In the genomic region with DNA sequence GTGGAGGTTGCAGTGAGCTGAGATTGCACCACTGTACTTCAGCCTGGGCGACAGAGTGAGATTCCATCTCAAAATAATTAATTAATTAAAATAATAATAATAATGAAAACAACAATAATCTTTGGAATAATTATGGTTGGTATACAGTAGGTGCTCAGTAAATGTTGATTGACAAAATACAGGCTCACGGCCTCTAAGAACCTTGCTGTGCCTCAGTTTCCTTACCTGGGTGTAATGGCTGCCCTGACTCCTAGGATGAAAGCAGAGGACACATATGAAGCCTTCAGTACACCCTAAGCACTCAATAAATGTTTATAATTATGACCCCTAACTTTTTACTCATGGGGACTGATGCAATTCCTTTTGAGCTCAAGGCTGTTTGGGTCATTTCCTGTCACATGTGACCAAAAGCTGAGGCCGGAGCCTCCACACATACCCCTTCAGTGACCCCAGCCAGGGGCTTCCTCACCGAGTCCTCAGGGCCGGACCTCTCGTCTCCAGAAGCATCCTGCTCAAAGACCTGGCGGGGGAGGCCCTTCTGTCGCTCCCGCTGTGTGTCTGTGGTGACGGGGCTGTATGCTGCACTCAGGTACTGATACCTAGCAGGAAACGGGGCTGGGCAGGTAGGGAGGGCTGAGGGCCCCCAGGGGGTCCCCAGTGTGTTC, we compare ENCODE assay signal across 25 cellular contexts. TPM values are rescaled to one million over a fixed set of nuclear protein-coding genes. Genes with fewer than 3 reads are reported as not detected.
"Had no signal": no experiment of that assay in that cellular context is flagged by ENCODE, and none has a peak within 500 bp of the region (broad histone marks: within the 10 kb centered on the region; RNA-seq: fewer than 3 reads in every experiment).

No MANE protein-coding gene starts in this region.

- H3K27ac ChIP-seq: thoracic aorta, WERI-Rb-1 had no signal

- H3K4me1 Mint-ChIP-seq: memory B cell; naive B cell; neural crest cell; stimulated activated effector memory CD8-positive, alpha-beta T cell treated with anti-CD3 and anti-CD28 coated beads, Interleukin-12 subunit alpha, Interleukin-12 subunit beta, amount 100 ng/mL, for 72 hours had no signal

- H3K9me3 Mint-ChIP-seq: activated T-helper 1 cell treated with anti-CD3 and anti-CD28 coated beads, Interleukin-12 subunit alpha, Interleukin-12 subunit beta, Interleukin-2, Interleukin-4 antibody, amounts not matched to agents 30 ng/mL and 10 ng/mL and 1 ng/mL, durations not matched to agents 14 hours and 24 hours and 36 hours; memory B cell; naive B cell; neural crest cell; stimulated activated effector memory CD8-positive, alpha-beta T cell treated with anti-CD3 and anti-CD28 coated beads, Interleukin-12 subunit alpha, Interleukin-12 subunit beta, amount 100 ng/mL, for 72 hours had no signal

- H3K9me3 ChIP-seq: esophagus muscularis mucosa, mucosa of descending colon, sigmoid colon, thoracic aorta, upper lobe of right lung had no signal

- H3K36me3 Mint-ChIP-seq: activated naive CD8-positive, alpha-beta T cell; memory B cell; naive B cell; stimulated activated effector memory CD8-positive, alpha-beta T cell treated with anti-CD3 and anti-CD28 coated beads, Interleukin-12 subunit alpha, Interleukin-12 subunit beta, amount 100 ng/mL, for 72 hours had no signal

- ATAC-seq: left colon; mucosa of descending colon; stimulated activated effector memory CD8-positive, alpha-beta T cell treated with anti-CD3 and anti-CD28 coated beads, Interleukin-12 subunit alpha, Interleukin-12 subunit beta, amount 100 ng/mL, for 72 hours had no signal

- H3K4me3 Mint-ChIP-seq: activated naive CD8-positive, alpha-beta T cell; activated T-helper 1 cell treated with anti-CD3 and anti-CD28 coated beads, Interleukin-12 subunit alpha, Interleukin-12 subunit beta, Interleukin-2, Interleukin-4 antibody, amounts not matched to agents 30 ng/mL and 10 ng/mL and 1 ng/mL, durations not matched to agents 14 hours and 24 hours and 36 hours; memory B cell; naive B cell; neural crest cell; stimulated activated effector memory CD8-positive, alpha-beta T cell treated with anti-CD3 and anti-CD28 coated beads, Interleukin-12 subunit alpha, Interleukin-12 subunit beta, amount 100 ng/mL, for 72 hours had no signal

- H3K27me3 ChIP-seq: esophagus muscularis mucosa, sigmoid colon, upper lobe of right lung had no signal

- H3K4me3 ChIP-seq: esophagus muscularis mucosa, mucosa of descending colon, sigmoid colon, thoracic aorta, upper lobe of right lung had no signal

- DNase-seq: activated CD4-positive, alpha-beta T cell treated with anti-CD3 and anti-CD28 coated beads for 1 hour; activated CD4-positive, alpha-beta T cell treated with anti-CD3 and anti-CD28 coated beads, Interleukin-2, amount 50 U/mL, for 4 hours; cerebellar nuclear complex; cortex of kidney; effector CD4-positive, alpha-beta T cell; hippocampal formation; left colon; mucosa of descending colon; naive B cell; sigmoid colon; stimulated activated CD4-positive, alpha-beta T cell treated with anti-CD3 and anti-CD28 coated beads, Interleukin-4, amount 100 ng/mL, for 24 hours; SW 1271; T-helper 2 cell; upper lobe of right lung; WERI-Rb-1 had no signal

- H3K27ac Mint-ChIP-seq: activated naive CD8-positive, alpha-beta T cell; activated T-helper 1 cell treated with anti-CD3 and anti-CD28 coated beads, Interleukin-12 subunit alpha, Interleukin-12 subunit beta, Interleukin-2, Interleukin-4 antibody, amounts not matched to agents 30 ng/mL and 10 ng/mL and 1 ng/mL, durations not matched to agents 14 hours and 24 hours and 36 hours; memory B cell; stimulated activated effector memory CD8-positive, alpha-beta T cell treated with anti-CD3 and anti-CD28 coated beads, Interleukin-12 subunit alpha, Interleukin-12 subunit beta, amount 100 ng/mL, for 72 hours had no signal

- H3K27me3 Mint-ChIP-seq: memory B cell had no signal

RNA-seq across cellular contexts. Expression of gene ANGPTL8, which starts 12.4 kb away (rescaled TPM):
- total RNA-seq: activated T-helper 1 cell treated with anti-CD3 and anti-CD28 coated beads, Interleukin-12 subunit alpha, Interleukin-12 subunit beta, Interleukin-2, Interleukin-4 antibody, amounts not matched to agents 30 ng/mL and 10 ng/mL and 1 ng/mL, durations not matched to agents 14 hours and 24 hours and 36 hours; bronchial epithelial cell; left colon; mucosa of descending colon; neural crest cell; osteocyte; pulmonary artery endothelial cell; sigmoid colon; thoracic aorta; upper lobe of right lung had no signal

RNA-seq across cellular contexts. Expression of gene TSPAN16, which starts 44.2 kb away (rescaled TPM):
- total RNA-seq: activated T-helper 1 cell treated with anti-CD3 and anti-CD28 coated beads, Interleukin-12 subunit alpha, Interleukin-12 subunit beta, Interleukin-2, Interleukin-4 antibody, amounts not matched to agents 30 ng/mL and 10 ng/mL and 1 ng/mL, durations not matched to agents 14 hours and 24 hours and 36 hours; bronchial epithelial cell; esophagus muscularis mucosa; left colon; mucosa of descending colon; neural crest cell; osteocyte; pulmonary artery endothelial cell; sigmoid colon; thoracic aorta; upper lobe of right lung had no signal
